In the genomic region with DNA sequence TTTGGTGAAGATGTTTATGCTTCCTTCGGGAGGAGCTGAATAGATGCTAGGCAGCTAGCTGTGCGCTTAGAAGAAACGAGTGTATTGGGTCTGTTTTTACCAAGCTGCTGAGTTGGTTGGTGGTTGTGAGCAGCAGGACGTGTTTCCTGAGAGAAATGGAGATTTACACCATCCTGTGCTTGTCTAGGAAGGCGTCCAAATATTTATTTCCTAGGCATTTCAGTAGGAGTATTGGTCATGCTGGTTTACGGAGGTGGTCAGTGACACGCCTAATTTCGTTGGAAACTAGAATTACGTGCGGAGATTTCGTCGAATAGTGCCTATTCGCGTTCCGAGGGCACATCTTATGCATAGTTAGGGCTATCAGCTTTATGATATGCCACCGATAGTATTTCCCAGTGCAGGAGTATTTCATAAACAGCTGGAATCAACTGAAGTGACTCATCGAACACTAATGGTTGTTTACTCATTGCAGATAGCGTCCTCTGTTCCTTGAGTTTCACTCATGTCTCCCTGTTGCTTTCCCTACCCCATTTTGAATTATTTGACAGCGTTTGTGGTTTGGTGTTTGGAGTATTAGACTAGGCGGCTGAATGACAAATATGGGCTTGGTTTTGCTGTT, we compare ENCODE assay signal across 1 cellular context.
TF ChIP-seq lines count a peak whose summit lies in the region.

No MANE protein-coding gene starts in this region.

TF ChIP-seq in GM12878, 131 proteins besides CTCF, POLR2A, EP300 and RAD21:
- peak; percentile 32 for TF ChIP-seq RUNX3 (IDR thresholded peaks at IDR 0.05; ENCODE audit: low read length)
- TF ChIP-seq JUND (IDR thresholded peaks at IDR 0.05; ENCODE audit: low read depth, low read length), result no peak
- TF ChIP-seq, protein P1, sequence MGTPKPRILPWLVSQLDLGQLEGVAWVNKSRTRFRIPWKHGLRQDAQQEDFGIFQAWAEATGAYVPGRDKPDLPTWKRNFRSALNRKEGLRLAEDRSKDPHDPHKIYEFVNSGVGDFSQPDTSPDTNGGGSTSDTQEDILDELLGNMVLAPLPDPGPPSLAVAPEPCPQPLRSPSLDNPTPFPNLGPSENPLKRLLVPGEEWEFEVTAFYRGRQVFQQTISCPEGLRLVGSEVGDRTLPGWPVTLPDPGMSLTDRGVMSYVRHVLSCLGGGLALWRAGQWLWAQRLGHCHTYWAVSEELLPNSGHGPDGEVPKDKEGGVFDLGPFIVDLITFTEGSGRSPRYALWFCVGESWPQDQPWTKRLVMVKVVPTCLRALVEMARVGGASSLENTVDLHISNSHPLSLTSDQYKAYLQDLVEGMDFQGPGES (IDR thresholded peaks at IDR 0.05), result no peak
- TF ChIP-seq NR2C2 (IDR thresholded peaks at IDR 0.05; ENCODE audit: borderline replicate concordance, control insufficient read depth, insufficient read length, low read depth), result no peak
